Comparison of ENCODE assay signal across 20 cellular contexts in the genomic region with DNA sequence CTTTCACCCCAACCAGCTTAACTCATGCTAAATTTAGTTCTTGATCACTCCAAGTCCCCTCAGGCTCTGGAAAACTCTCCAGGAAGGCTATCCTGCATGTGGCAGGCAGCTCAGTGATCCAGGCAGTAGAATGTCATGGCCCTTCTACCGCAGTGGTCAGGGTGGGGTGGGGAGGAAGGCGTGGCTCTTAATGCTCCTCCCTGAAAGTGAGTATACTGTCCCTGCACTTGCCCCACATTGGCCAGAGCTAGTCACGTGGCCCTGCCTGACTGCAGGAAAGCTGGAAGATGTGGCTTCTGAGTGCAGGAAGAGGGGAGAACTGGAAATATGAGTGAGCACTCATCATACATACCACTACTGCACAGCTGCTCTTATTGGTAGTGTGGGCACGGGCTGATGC.
"Had no signal": no experiment of that assay in that cellular context is flagged by ENCODE, and none has a peak within 500 bp of the region (broad histone marks: within the 10 kb centered on the region; RNA-seq: fewer than 3 reads in every experiment).

No MANE protein-coding gene starts in this region.

- H2AFZ ChIP-seq: hepatocyte, neural progenitor cell had no signal

- H3K9me3 Mint-ChIP-seq: activated CD4-positive, alpha-beta T cell treated with anti-CD3 and anti-CD28 coated beads, Interleukin-2, amount 10 ng/mL, durations not matched to agents 7 days and 5 days; activated T-cell treated with anti-CD3 and anti-CD28 coated beads, Interleukin-2, amount 50 U/mL, for 24 hours; dendritic cell treated with granulocyte-macrophage colony-stimulating factor and Interleukin-4, amounts not matched to agents 40 ng/mL and 50 ng/mL, for 4 days; effector memory CD8-positive, alpha-beta T cell; neural progenitor cell had no signal

- H3K4me3 ChIP-seq: gastroesophageal sphincter, hepatocyte, neural progenitor cell, pancreas, thyroid gland had no signal

- H3K4me1 ChIP-seq: gastroesophageal sphincter, pancreas had no signal

- H3K79me2 ChIP-seq: hepatocyte had no signal

- H3K27ac ChIP-seq: brain microvascular endothelial cell, epithelial cell of prostate, gastroesophageal sphincter, hepatocyte, neural progenitor cell, pancreas had no signal

- H3K36me3 Mint-ChIP-seq: activated naive CD8-positive, alpha-beta T cell had no signal

- DNase-seq: activated CD4-positive, alpha-beta T cell treated with anti-CD3 and anti-CD28 coated beads, Interleukin-2, amount 10 ng/mL, durations not matched to agents 7 days and 5 days; activated CD4-positive, CD25-positive, alpha-beta regulatory T cell; activated gamma-delta T cell; activated T-cell treated with anti-CD3 and anti-CD28 coated beads, Interleukin-2, amount 50 U/mL, for 24 hours; brain microvascular endothelial cell; cerebellar nuclear complex; effector memory CD8-positive, alpha-beta T cell; kidney; pancreas; retina; small intestine; thyroid gland had no signal

- H3K9me3 ChIP-seq: gastroesophageal sphincter, pancreas, thyroid gland had no signal

- H3K4me3 Mint-ChIP-seq: activated CD4-positive, alpha-beta T cell treated with anti-CD3 and anti-CD28 coated beads, Interleukin-2, amount 10 ng/mL, durations not matched to agents 7 days and 5 days; activated naive CD8-positive, alpha-beta T cell; activated T-cell treated with anti-CD3 and anti-CD28 coated beads, Interleukin-2, amount 50 U/mL, for 24 hours; dendritic cell treated with granulocyte-macrophage colony-stimulating factor and Interleukin-4, amounts not matched to agents 40 ng/mL and 50 ng/mL, for 4 days; effector memory CD8-positive, alpha-beta T cell; neural progenitor cell had no signal

- H3K27ac Mint-ChIP-seq: activated CD4-positive, alpha-beta T cell treated with anti-CD3 and anti-CD28 coated beads, Interleukin-2, amount 10 ng/mL, durations not matched to agents 7 days and 5 days; activated naive CD8-positive, alpha-beta T cell; activated T-cell treated with anti-CD3 and anti-CD28 coated beads, Interleukin-2, amount 50 U/mL, for 24 hours; dendritic cell treated with granulocyte-macrophage colony-stimulating factor and Interleukin-4, amounts not matched to agents 40 ng/mL and 50 ng/mL, for 4 days; effector memory CD8-positive, alpha-beta T cell; neural progenitor cell had no signal

- H3K9ac ChIP-seq: neural progenitor cell had no signal

- H3K27me3 ChIP-seq: brain microvascular endothelial cell, gastroesophageal sphincter, hepatocyte, neural progenitor cell, pancreas, thyroid gland had no signal

- H3K36me3 ChIP-seq: brain microvascular endothelial cell, gastroesophageal sphincter, neural progenitor cell, pancreas, thyroid gland had no signal

- ATAC-seq: effector memory CD8-positive, alpha-beta T cell; gastroesophageal sphincter; pancreas had no signal

- H3K27me3 Mint-ChIP-seq: activated CD4-positive, alpha-beta T cell treated with anti-CD3 and anti-CD28 coated beads, Interleukin-2, amount 10 ng/mL, durations not matched to agents 7 days and 5 days; activated naive CD8-positive, alpha-beta T cell; activated T-cell treated with anti-CD3 and anti-CD28 coated beads, Interleukin-2, amount 50 U/mL, for 24 hours; dendritic cell treated with granulocyte-macrophage colony-stimulating factor and Interleukin-4, amounts not matched to agents 40 ng/mL and 50 ng/mL, for 4 days; effector memory CD8-positive, alpha-beta T cell had no signal

- FAIRE-seq: kidney, pancreas, small intestine, TTC549, urothelium cell line had no signal

- H3K4me2 ChIP-seq: hepatocyte, neural progenitor cell had no signal
